Comparison of ENCODE assay signal across 14 cellular contexts in the genomic region with DNA sequence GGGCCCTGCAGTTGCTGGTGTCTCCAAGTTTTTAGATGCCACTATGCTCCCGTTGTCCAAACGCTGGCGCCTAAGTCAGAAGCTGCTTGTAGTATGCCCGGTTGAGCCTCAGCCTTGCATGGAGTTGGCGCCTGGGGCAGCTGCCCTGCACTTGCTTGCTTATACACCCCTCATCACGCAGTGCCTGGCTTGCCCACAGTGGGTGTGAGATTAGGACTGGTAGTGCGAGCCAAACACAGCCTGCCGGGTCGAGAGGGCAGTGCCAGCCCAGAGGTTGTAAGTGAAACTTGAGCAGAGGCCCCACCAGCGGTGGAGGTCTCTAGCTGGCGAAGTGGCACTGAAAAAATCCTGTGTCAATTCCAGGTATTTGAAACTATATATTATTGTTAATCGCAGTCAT.
DNase-seq lines count a peak whose midpoint lies in the region; ATAC-seq and TF ChIP-seq lines count a peak whose summit lies in the region.
"Had no signal": no experiment of that assay in that cellular context is flagged by ENCODE, and none has a peak within 500 bp of the region (broad histone marks: within the 10 kb centered on the region; RNA-seq: fewer than 3 reads in every experiment).

No MANE protein-coding gene starts in this region.

- peaks cover 3% of the 10 kb centered on the region for H3K27me3 Mint-ChIP-seq in nephron progenitor cell (ENCODE audit: low read depth, poor library complexity)
- H3K27me3 Mint-ChIP-seq: CD4-positive, alpha-beta memory T cell had no signal

- H3K4me3 Mint-ChIP-seq in nephron progenitor cell = no peak overlapping the region

- H3K27ac Mint-ChIP-seq in nephron progenitor cell = peak overlapping the region; percentile 29
- H3K27ac Mint-ChIP-seq: CD4-positive, alpha-beta memory T cell had no signal

- WGBS in spleen, 5 donors = 93 to 100% (median 97%) methylated on average over 8 to 12 of the region's 12 CpGs

- peaks cover 0 to 69% (median 13%) of the 10 kb centered on the region in 6 donors for H3K36me3 ChIP-seq in spleen

- DNase-seq in dedifferentiated amniotic fluid mesenchymal stem cell (ENCODE audit: extremely low spot score) = peak; percentile 8
- DNase-seq in nephron progenitor cell = no peak
- DNase-seq in spleen = peak; percentile 59
- no peak for DNase-seq in DMS 273 treated with DMSO at 0.1 percent for 48 hours (lab: John Stamatoyannopoulos, UW)
- no peak for DNase-seq in stimulated activated naive CD8-positive, alpha-beta T cell treated with anti-CD3 and anti-CD28 coated beads, Interleukin-15, Interleukin-2, amounts not matched to agents 100 U/mL and 50 U/mL, for 24 hours
- DNase-seq: C1 segment of cervical spinal cord; Calu3; CD4-positive, alpha-beta memory T cell; COR-L47; DMS153; DND-41; GOT3; HCEC 1CT had no signal

- TF ChIP-seq POLR2A in spleen (IDR thresholded peaks at IDR 0.05) = no peak

- no peak overlapping the region for H3K27ac ChIP-seq in spleen

- peaks cover 5% of the 10 kb centered on the region for H3K4me1 Mint-ChIP-seq in nephron progenitor cell

- H3K27me3 ChIP-seq in spleen (replicated peaks in 1 of 7) = no peaks in the 10 kb centered on the region

- no peak for ATAC-seq in HG02884 (IDR thresholded peaks at IDR 0.05; ENCODE audit: unreplicated experiment)
- no peak for ATAC-seq in stimulated activated naive CD8-positive, alpha-beta T cell treated with anti-CD3 and anti-CD28 coated beads, Interleukin-15, Interleukin-2, amounts not matched to agents 100 U/mL and 50 U/mL, for 24 hours

- H3K36me3 Mint-ChIP-seq in nephron progenitor cell (ENCODE audit: low read depth) = peaks cover 27% of the 10 kb centered on the region

- peaks cover 0 to 10% (median 7%) of the 10 kb centered on the region in 8 donors for H3K9me3 ChIP-seq in spleen

- TF ChIP-seq CTCF in nephron progenitor cell (IDR thresholded peaks at IDR 0.05) (no peak), spleen (IDR thresholded peaks at IDR 0.05 in 8 of 11, conservative IDR thresholded peaks at IDR 0.05 in 3 of 11) (no peak)

- no peaks in the 10 kb centered on the region for H3K9me3 Mint-ChIP-seq in nephron progenitor cell

- no peaks in the 10 kb centered on the region for H3K4me1 ChIP-seq in spleen

- intact Hi-C loops in spleen (cut with DNase I; ENCODE audit: low total_unique reads) = no loop called here

- no peak overlapping the region for H3K4me3 ChIP-seq in spleen

Comparison
In these comparisons a context has a peak if more than half of its experiments do, and no peak if none do; other contexts are left out.
1. DNase-seq: peak in dedifferentiated amniotic fluid mesenchymal stem cell (single experiment) and spleen (single experiment); none in nephron progenitor cell (single experiment), DMS 273 treated with DMSO at 0.1 percent for 48 hours (single experiment) and stimulated activated naive CD8-positive, alpha-beta T cell treated with anti-CD3 and anti-CD28 coated beads, Interleukin-15, Interleukin-2, amounts not matched to agents 100 U/mL and 50 U/mL, for 24 hours (single experiment).